22 cellular contexts compared by ENCODE assay signal in genomic region chr11:87466228-87466627, GRCh38.
DNase-seq lines count a peak whose midpoint lies in the region; ATAC-seq and TF ChIP-seq lines count a peak whose summit lies in the region.
"Had no signal": no experiment of that assay in that cellular context is flagged by ENCODE, and none has a peak within 500 bp of the region (broad histone marks: within the 10 kb centered on the region; RNA-seq: fewer than 3 reads in every experiment).

No MANE protein-coding gene starts in this region.

- no peaks in the 10 kb centered on the region for H3K4me1 ChIP-seq in body of pancreas
- no peaks in the 10 kb centered on the region for H3K4me1 ChIP-seq in lung (ENCODE audit: control insufficient read depth in 2 of 2, insufficient read depth in 2 of 2, low read length in 2 of 2)
- no peaks in the 10 kb centered on the region for H3K4me1 ChIP-seq in gastrocnemius medialis

- H3K27me3 ChIP-seq in body of pancreas: no peaks in the 10 kb centered on the region
- H3K27me3 ChIP-seq in lung (ENCODE audit: control insufficient read depth, insufficient read depth): no peaks in the 10 kb centered on the region
- H3K27me3 ChIP-seq in gastrocnemius medialis: no peaks in the 10 kb centered on the region
- H3K27me3 ChIP-seq: heart right ventricle had no signal

- ATAC-seq in body of pancreas: peak; percentile 38
- ATAC-seq in lung (ENCODE audit: insufficient read depth, low FRiP score): peak; percentile 23
- peak; percentile 36 to 41 for ATAC-seq in gastrocnemius medialis
- ATAC-seq in GM21381 (IDR thresholded peaks at IDR 0.05; ENCODE audit: unreplicated experiment): no peak
- ATAC-seq: naive thymus-derived CD8-positive, alpha-beta T cell had no signal

- DNase-seq in EH (ENCODE audit: low read depth) (peak; percentile 57), body of pancreas (peak in 1 of 4 donors; percentile 27), lung (ENCODE audit: low spot score) (peak; percentile 30), gastrocnemius medialis (no peak), posterior vena cava (ENCODE audit: low spot score) (no peak), NCI-H82 treated with DMSO at 0.1 percent for 48 hours (lab: John Stamatoyannopoulos, UW; ENCODE audit: unreplicated experiment) (no peak), GF-D8 (lab: John Stamatoyannopoulos, UW) (no peak)
- DNase-seq: activated CD4-positive, alpha-beta T cell treated with anti-CD3 and anti-CD28 coated beads, Interleukin-2, amount 50 U/mL, for 1 hour; activated effector memory CD4-positive, alpha-beta T cell treated with anti-CD3 and anti-CD28 coated beads, Interleukin-2, amount 50 U/mL, for 16 hours; amniotic stem cell; Caco-2; EL; erythroblast; GOT3; heart right ventricle; immature natural killer cell; mammary epithelial cell; naive thymus-derived CD8-positive, alpha-beta T cell; NCI-H1417 treated with DMSO at 0.1 percent for 48 hours; NCI-H524 had no signal

- no peak overlapping the region for H3K4me3 ChIP-seq in body of pancreas
- no peak overlapping the region for H3K4me3 ChIP-seq in lung
- no peak overlapping the region for H3K4me3 ChIP-seq in gastrocnemius medialis
- H3K4me3 ChIP-seq: heart right ventricle, thoracic aorta had no signal

- H3K27ac ChIP-seq in body of pancreas: no peak overlapping the region
- H3K27ac ChIP-seq in lung (ENCODE audit: low read depth in 1 of 2, low read length in 1 of 2): no peak overlapping the region
- H3K27ac ChIP-seq in gastrocnemius medialis: no peak overlapping the region
- H3K27ac ChIP-seq: heart right ventricle, thoracic aorta had no signal

- no peak for TF ChIP-seq POLR2A in body of pancreas (IDR thresholded peaks at IDR 0.05)
- TF ChIP-seq POLR2A in gastrocnemius medialis (IDR thresholded peaks at IDR 0.05): no peak

- 33 to 41% methylated on average over 2 of the region's 2 CpGs for WGBS in body of pancreas, 2 donors
- 43 to 54% methylated on average over 2 of the region's 2 CpGs for WGBS in lung, 2 donors

- in situ Hi-C loops in gastrocnemius medialis (cut with MboI; ENCODE audit: low sequenced_read_pairs in 4 of 4): no loop called here

- intact Hi-C loops in body of pancreas (cut with DNase I): no loop called here
- intact Hi-C loops in gastrocnemius medialis (cut with DNase I; ENCODE audit: low total_unique reads): no loop called here
- intact Hi-C loops in posterior vena cava (cut with DNase I): no loop called here

- no peak for TF ChIP-seq CTCF in body of pancreas (IDR thresholded peaks at IDR 0.05)
- TF ChIP-seq CTCF in lung (IDR thresholded peaks at IDR 0.05; ENCODE audit: control extremely low read depth, extremely low read depth): no peak
- TF ChIP-seq CTCF in gastrocnemius medialis (IDR thresholded peaks at IDR 0.05 in 4 of 5, conservative IDR thresholded peaks at IDR 0.05 in 1 of 5): no peak

- no peaks in the 10 kb centered on the region for H3K36me3 ChIP-seq in body of pancreas (replicated peaks in 1 of 2; ENCODE audit: insufficient read depth in 1 of 2, low read depth in 2 of 2)
- no peaks in the 10 kb centered on the region for H3K36me3 ChIP-seq in lung (ENCODE audit: control insufficient read depth in 2 of 2, insufficient read depth in 2 of 2, low read length in 2 of 2)
- H3K36me3 ChIP-seq in gastrocnemius medialis: no peaks in the 10 kb centered on the region
- H3K36me3 ChIP-seq: heart right ventricle, thoracic aorta had no signal

- no peaks in the 10 kb centered on the region for H3K9me3 ChIP-seq in body of pancreas
- no peaks in the 10 kb centered on the region for H3K9me3 ChIP-seq in lung (ENCODE audit: control insufficient read depth in 2 of 2, insufficient read depth in 1 of 2, low read length in 1 of 2)
- no peaks in the 10 kb centered on the region for H3K9me3 ChIP-seq in gastrocnemius medialis
- H3K9me3 ChIP-seq: Caco-2, thoracic aorta had no signal

Comparison
In these comparisons a context has a peak if more than half of its experiments do, and no peak if none do; other contexts are left out.
1. DNase-seq: peak in EH (single experiment) and lung (single experiment); none in gastrocnemius medialis (0 of 2), posterior vena cava (single experiment), NCI-H82 treated with DMSO at 0.1 percent for 48 hours (single experiment) and GF-D8 (single experiment).